8 cellular contexts compared by ENCODE assay signal in the genomic region with DNA sequence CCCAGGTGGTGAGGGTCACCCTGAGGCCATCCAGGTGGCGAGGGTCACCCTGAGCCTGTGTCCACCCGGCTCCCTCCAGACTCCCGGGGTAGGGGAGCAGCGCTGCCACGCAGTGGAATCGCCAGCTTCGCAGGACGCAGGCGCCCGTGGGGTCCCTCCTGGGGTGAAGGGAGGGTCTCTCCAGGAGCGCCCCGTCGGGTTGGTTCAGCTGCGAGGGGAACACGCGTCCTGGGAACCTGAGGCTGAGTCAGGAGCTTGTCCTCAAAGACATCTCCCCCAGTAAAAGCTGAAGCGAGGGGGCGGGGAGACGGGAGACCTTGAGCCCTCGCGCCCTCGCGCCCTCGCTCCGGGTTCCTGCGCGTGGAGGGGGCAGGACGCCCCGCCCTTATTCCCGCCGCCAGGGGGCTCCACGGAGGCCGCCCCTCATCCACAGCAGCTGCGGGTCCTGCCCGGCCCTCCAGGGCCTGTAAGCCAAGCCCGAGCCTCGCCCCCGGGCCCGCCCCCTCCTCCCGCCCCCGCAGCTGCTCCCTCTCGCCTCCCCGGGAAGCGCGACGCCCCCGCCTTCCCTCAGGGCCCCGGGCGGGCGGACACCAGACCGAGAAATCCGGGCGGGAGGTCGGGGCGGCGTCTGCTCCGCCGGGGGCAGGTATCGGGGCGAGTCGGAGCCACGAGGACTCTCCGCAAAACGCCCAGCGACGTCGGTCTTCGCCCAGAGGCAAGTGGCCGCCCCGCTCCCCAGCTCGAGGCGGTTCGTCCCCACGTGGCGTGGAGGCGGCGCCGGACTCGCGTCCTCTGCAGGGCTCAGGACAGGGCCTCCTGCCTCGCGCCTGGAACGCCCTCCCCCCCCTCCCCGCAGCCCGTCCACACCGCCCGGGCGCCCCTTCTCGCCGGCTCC. TPM values are rescaled to one million over a fixed set of nuclear protein-coding genes. Genes with fewer than 3 reads are reported as not detected.
DNase-seq lines count a peak whose midpoint lies in the region; ATAC-seq, FAIRE-seq and TF ChIP-seq lines count a peak whose summit lies in the region.

No MANE protein-coding gene starts in this region.

- WGBS in HUES64, result 17% methylated on average over 90 of the region's 90 CpGs

- no peak for FAIRE-seq in GM12892 (lab: Jason Lieb, UNC)

- H3K9ac ChIP-seq in HUES64 (ENCODE audit: low read depth, low read length), result no peak overlapping the region

- H3K27me3 Mint-ChIP-seq in effector memory CD8-positive, alpha-beta T cell, result peaks cover 33 to 60% of the 10 kb centered on the region in 2 donors
- H3K27me3 Mint-ChIP-seq in natural killer cell treated with Interleukin-12 subunit alpha and Interleukin-12 subunit beta and Interleukin-15 and Interleukin-18, amount 100 ng/mL, for 72 hours, result peaks cover 29 to 30% of the 10 kb centered on the region in 2 donors

- H3K4me1 ChIP-seq in HUES64 (ENCODE audit: insufficient read depth, low read length), result no peaks in the 10 kb centered on the region

- H3K36me3 ChIP-seq in HUES64 (ENCODE audit: insufficient read depth, low read length), result no peaks in the 10 kb centered on the region
- no peaks in the 10 kb centered on the region for H3K36me3 ChIP-seq in MG63

- H3K27ac Mint-ChIP-seq in effector memory CD8-positive, alpha-beta T cell, result no peak overlapping the region
- H3K27ac Mint-ChIP-seq in natural killer cell treated with Interleukin-12 subunit alpha and Interleukin-12 subunit beta and Interleukin-15 and Interleukin-18, amount 100 ng/mL, for 72 hours, result no peak overlapping the region

- H3K9me3 ChIP-seq in HUES64 (ENCODE audit: insufficient read depth, low read depth, low read length), result peaks cover 2% of the 10 kb centered on the region; the same call in 1 of the 2 replicates
- peaks cover 17% of the 10 kb centered on the region for H3K9me3 ChIP-seq in MG63

- peak; percentile 1 for DNase-seq in Ammon's horn (ENCODE audit: low spot score)
- DNase-seq in effector memory CD8-positive, alpha-beta T cell, result peak in 1 of 3 experiments; percentile 46
- peak; percentile 60 for DNase-seq in natural killer cell treated with Interleukin-12 subunit alpha and Interleukin-12 subunit beta and Interleukin-15 and Interleukin-18, amount 100 ng/mL, for 72 hours (ENCODE audit: low spot score)
- no peak for DNase-seq in GM12892 (ENCODE audit: insufficient read length)
- DNase-seq in MG63, result no peak

- H3K36me3 Mint-ChIP-seq in effector memory CD8-positive, alpha-beta T cell (ENCODE audit: insufficient read depth), result peaks cover 27% of the 10 kb centered on the region
- H3K36me3 Mint-ChIP-seq in natural killer cell treated with Interleukin-12 subunit alpha and Interleukin-12 subunit beta and Interleukin-15 and Interleukin-18, amount 100 ng/mL, for 72 hours, result peaks cover 28% of the 10 kb centered on the region

- H3K4me3 Mint-ChIP-seq in effector memory CD8-positive, alpha-beta T cell, result peak overlapping the region; percentile 52 to 63
- no peak overlapping the region for H3K4me3 Mint-ChIP-seq in natural killer cell treated with Interleukin-12 subunit alpha and Interleukin-12 subunit beta and Interleukin-15 and Interleukin-18, amount 100 ng/mL, for 72 hours

- peak; percentile 76 for ATAC-seq in effector memory CD8-positive, alpha-beta T cell (replicated peaks)
- ATAC-seq in natural killer cell treated with Interleukin-12 subunit alpha and Interleukin-12 subunit beta and Interleukin-15 and Interleukin-18, amount 100 ng/mL, for 72 hours, result peak; percentile 58 to 77
- ATAC-seq in HG03432 (IDR thresholded peaks at IDR 0.05; ENCODE audit: unreplicated experiment) (no peak), GM19467 (IDR thresholded peaks at IDR 0.05; ENCODE audit: unreplicated experiment) (no peak)

- no peak overlapping the region for H3K27ac ChIP-seq in HUES64 (ENCODE audit: low read depth, low read length)

- H3K9me3 Mint-ChIP-seq in effector memory CD8-positive, alpha-beta T cell, result peaks cover 5 to 18% of the 10 kb centered on the region in 2 donors
- peaks cover 9% of the 10 kb centered on the region for H3K9me3 Mint-ChIP-seq in natural killer cell treated with Interleukin-12 subunit alpha and Interleukin-12 subunit beta and Interleukin-15 and Interleukin-18, amount 100 ng/mL, for 72 hours

- peaks cover 2 to 8% of the 10 kb centered on the region in 2 donors for H3K4me1 Mint-ChIP-seq in effector memory CD8-positive, alpha-beta T cell (ENCODE audit: low read depth in 2 of 2)
- H3K4me1 Mint-ChIP-seq in natural killer cell treated with Interleukin-12 subunit alpha and Interleukin-12 subunit beta and Interleukin-15 and Interleukin-18, amount 100 ng/mL, for 72 hours (ENCODE audit: low read depth in 2 of 2), result peaks cover 7 to 9% of the 10 kb centered on the region in 2 donors

- H3K27me3 ChIP-seq in HUES64 (ENCODE audit: insufficient read depth, low read length), result peaks cover 41% of the 10 kb centered on the region
- no peaks in the 10 kb centered on the region for H3K27me3 ChIP-seq in MG63

- peak overlapping the region; percentile 40 for H3K4me3 ChIP-seq in HUES64 (ENCODE audit: low read length)
- no peak overlapping the region for H3K4me3 ChIP-seq in MG63

- no peak for TF ChIP-seq POLR2A in GM12892 (IDR thresholded peaks at IDR 0.05; ENCODE audit: low read depth, low read length)

RNA-seq across cellular contexts. Expression of a gene that starts 22.8 kb away (rescaled TPM):
- polyA plus RNA-seq in HUES64 (2013, experiment 1 of 2), result 12.5 TPM
- polyA plus RNA-seq in HUES64 (2013, experiment 2 of 2), result 14.9 TPM
- total RNA-seq in natural killer cell treated with Interleukin-12 subunit alpha and Interleukin-12 subunit beta and Interleukin-15 and Interleukin-18, amount 100 ng/mL, for 72 hours, result 100 to 1,000 TPM in 1 of 2 donors, 10 to 100 TPM in 1; 78.5 to 115 TPM
- polyA plus RNA-seq in GM12892 (2012; ENCODE audit: missing spikeins), result 17.4 TPM
- 29.3 and 37.1 TPM in 2 replicates for total RNA-seq in MG63 (2014; rRNA removed; shearing (Covaris generic); ENCODE audit: low replicate concordance)

RNA-seq across cellular contexts. Expression of a gene that starts 29.2 kb away (rescaled TPM):
- polyA plus RNA-seq in HUES64 (2013, experiment 1 of 2), result not detected
- polyA plus RNA-seq in HUES64 (2013, experiment 2 of 2), result 0.06 TPM
- total RNA-seq in natural killer cell treated with Interleukin-12 subunit alpha and Interleukin-12 subunit beta and Interleukin-15 and Interleukin-18, amount 100 ng/mL, for 72 hours, result not detected
- polyA plus RNA-seq in GM12892 (2012; ENCODE audit: missing spikeins), result 0.08 TPM
- total RNA-seq in MG63 (2014; rRNA removed; shearing (Covaris generic); ENCODE audit: low replicate concordance), result not detected in 2 replicates

Comparison
In these comparisons a context has a peak if more than half of its experiments do, and no peak if none do; other contexts are left out.
1. DNase-seq: peak in Ammon's horn (single experiment) and natural killer cell treated with Interleukin-12 subunit alpha and Interleukin-12 subunit beta and Interleukin-15 and Interleukin-18, amount 100 ng/mL, for 72 hours (single experiment); none in GM12892 (single experiment) and MG63 (single experiment).
2. ATAC-seq: peak in effector memory CD8-positive, alpha-beta T cell (single experiment) and natural killer cell treated with Interleukin-12 subunit alpha and Interleukin-12 subunit beta and Interleukin-15 and Interleukin-18, amount 100 ng/mL, for 72 hours (2 of 2); none in HG03432 (single experiment) and GM19467 (single experiment).